In the genomic region with DNA sequence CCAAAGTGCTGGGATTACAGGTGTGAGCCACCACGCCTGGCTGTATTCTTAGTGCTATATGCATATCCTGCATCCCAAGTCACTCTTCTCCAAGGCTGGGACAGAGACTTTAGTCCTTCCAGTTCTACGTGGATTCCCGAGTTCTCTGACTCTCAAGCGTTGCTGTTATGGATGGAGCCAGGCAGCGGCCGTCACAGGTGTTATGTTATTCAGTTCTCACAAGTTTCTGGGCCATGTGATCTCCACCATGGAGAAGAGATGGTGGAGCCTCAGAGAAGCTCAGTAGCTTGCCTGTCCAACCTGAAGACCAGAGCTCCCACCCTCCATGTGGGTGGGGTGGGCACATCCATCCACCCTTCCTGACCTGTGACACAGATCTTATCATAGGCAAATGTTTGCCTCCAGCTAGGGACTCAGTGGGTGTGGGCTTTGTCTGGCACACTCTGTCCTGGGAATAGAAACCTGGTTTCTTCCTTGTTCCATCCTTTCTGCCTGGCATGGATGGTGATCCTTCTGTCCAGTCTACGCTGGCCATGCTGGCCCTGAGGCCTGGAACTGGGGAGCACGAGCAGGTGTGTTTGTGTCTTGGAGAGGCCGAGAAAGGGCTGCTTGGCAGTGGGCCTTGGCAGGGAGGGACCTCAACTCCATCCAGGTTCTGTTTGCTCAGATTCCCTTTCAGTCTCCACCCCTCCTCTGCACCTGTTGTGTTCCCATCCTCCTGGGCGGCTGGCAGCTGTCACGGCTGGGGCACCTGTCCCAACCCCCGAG, we compare ENCODE assay signal across 16 cellular contexts. TPM values are rescaled to one million over a fixed set of nuclear protein-coding genes. Genes with fewer than 3 reads are reported as not detected.
DNase-seq lines count a peak whose midpoint lies in the region; ATAC-seq and TF ChIP-seq lines count a peak whose summit lies in the region.
"Had no signal": no experiment of that assay in that cellular context is flagged by ENCODE, and none has a peak within 500 bp of the region (broad histone marks: within the 10 kb centered on the region; RNA-seq: fewer than 3 reads in every experiment).

No MANE protein-coding gene starts in this region.

- no peaks in the 10 kb centered on the region for H3K9me3 ChIP-seq in hepatocyte (ENCODE audit: low read depth)
- H3K9me3 ChIP-seq: heart left ventricle, left ventricle myocardium inferior, neutrophil had no signal

- intact Hi-C loops in cardiac septum (cut with DNase I) = no loop called here
- intact Hi-C loops in left cardiac atrium (cut with DNase I) = no loop called here

- no peak overlapping the region for H3K4me2 ChIP-seq in hepatocyte

- H3K4me1 ChIP-seq in hepatocyte (ENCODE audit: insufficient read depth) = peaks cover 15% of the 10 kb centered on the region

- H3K36me3 ChIP-seq in hepatocyte (replicated peaks; ENCODE audit: insufficient read depth, low read depth) = no peaks in the 10 kb centered on the region
- H3K36me3 ChIP-seq: heart left ventricle, left ventricle myocardium inferior, neutrophil had no signal

- no peaks in the 10 kb centered on the region for H3K27me3 ChIP-seq in hepatocyte
- H3K27me3 ChIP-seq: heart left ventricle had no signal

- DNase-seq in cardiac septum (ENCODE audit: low spot score) (peak; percentile 68), left cardiac atrium (no peak), NCI-H526 (lab: John Stamatoyannopoulos, UW) (peak; percentile 83 to 90), hepatocyte (ENCODE audit: low spot score) (peak; percentile 7), activated gamma-delta T cell treated with Interleukin-2 at 50 U/mL for 16 hours (no peak), HCEC 1CT (no peak)
- no peak for DNase-seq in activated CD4-positive, alpha-beta T cell treated with anti-CD3 and anti-CD28 coated beads for 1 hour
- DNase-seq: activated T-cell treated with anti-CD3 and anti-CD28 coated beads, Interleukin-2, amount 50 U/mL, for 1 hour; heart left ventricle; IMR-90; left ventricle myocardium inferior; Right ventricle myocardium superior had no signal

- H2AFZ ChIP-seq in hepatocyte = no peak overlapping the region

- H3K27ac ChIP-seq in hepatocyte = no peak overlapping the region
- H3K27ac ChIP-seq: heart left ventricle, left ventricle myocardium inferior, neutrophil had no signal

- no peaks in the 10 kb centered on the region for H3K9me2 ChIP-seq in hepatocyte (replicated peaks; ENCODE audit: insufficient read depth)

- no peak overlapping the region for H3K4me3 ChIP-seq in hepatocyte
- H3K4me3 ChIP-seq: heart left ventricle, left ventricle myocardium inferior had no signal

- no peak for TF ChIP-seq CTCF in hepatocyte (IDR thresholded peaks at IDR 0.05; ENCODE audit: poor library complexity)

- H4K20me1 ChIP-seq in hepatocyte (ENCODE audit: insufficient read depth, poor library complexity, severe bottlenecking) = no peaks in the 10 kb centered on the region

- WGBS in hepatocyte (ENCODE audit: low lambda C conversion rate, missing lambda C conversion rate) = 83% methylated on average over 11 of the region's 12 CpGs

- no peaks in the 10 kb centered on the region for H3K79me2 ChIP-seq in hepatocyte

- ATAC-seq in left cardiac atrium (no peak), GM21423 (IDR thresholded peaks at IDR 0.05; ENCODE audit: unreplicated experiment) (no peak)
- ATAC-seq: heart left ventricle had no signal

RNA-seq across cellular contexts. Expression of a gene that starts 55.3 kb away (rescaled TPM):
- total RNA-seq in cardiac septum (0.54 TPM), left cardiac atrium (under 1 TPM; 0.12 to 0.39 TPM), hepatocyte (3.6 and 4.6 TPM in 2 replicates)
- polyA plus RNA-seq in hepatocyte = 2.3 and 4.2 TPM in 2 replicates
- total RNA-seq: Daoy, NCI-H460 had no signal

Comparison
In these comparisons a context has a peak if more than half of its experiments do, and no peak if none do; other contexts are left out.
1. DNase-seq: peak in cardiac septum (single experiment), NCI-H526 (2 of 2) and hepatocyte (single experiment); none in left cardiac atrium (single experiment), activated gamma-delta T cell treated with Interleukin-2 at 50 U/mL for 16 hours (single experiment), HCEC 1CT (single experiment) and activated CD4-positive, alpha-beta T cell treated with anti-CD3 and anti-CD28 coated beads for 1 hour (single experiment).